11 cellular contexts compared by ENCODE assay signal in genomic region chrX:19776753-19777152, GRCh38.
DNase-seq lines count a peak whose midpoint lies in the region; ATAC-seq and TF ChIP-seq lines count a peak whose summit lies in the region.
"Had no signal": no experiment of that assay in that cellular context is flagged by ENCODE, and none has a peak within 500 bp of the region (broad histone marks: within the 10 kb centered on the region; RNA-seq: fewer than 3 reads in every experiment).

No MANE protein-coding gene starts in this region.

- H3K9me3 Mint-ChIP-seq in natural killer cell: no peaks in the 10 kb centered on the region

- H3K4me1 Mint-ChIP-seq in T-helper 17 cell (peaks cover 50% of the 10 kb centered on the region), natural killer cell (peaks cover 44 to 52% of the 10 kb centered on the region in 2 donors)

- H3K9me3 ChIP-seq in T-helper 17 cell (ENCODE audit: control insufficient read depth, low read length, poor library complexity, severe bottlenecking): peaks cover 3% of the 10 kb centered on the region
- H3K9me3 ChIP-seq: tibial nerve had no signal

- H3K4me3 Mint-ChIP-seq in T-helper 17 cell: peak overlapping the region; percentile 32
- H3K4me3 Mint-ChIP-seq in natural killer cell: peak overlapping the region; percentile 18

- peak; percentile 39 for DNase-seq in NOMO-1 treated with DMSO at 0.1 percent for 48 hours (lab: John Stamatoyannopoulos, UW; ENCODE audit: unreplicated experiment)
- no peak for DNase-seq in NOMO-1 treated with dmso at 0.1 percent for 144 hours (lab: John Stamatoyannopoulos, UW; ENCODE audit: unreplicated experiment)
- DNase-seq in T-helper 17 cell: peak in 1 of 3 donors; percentile 11
- no peak for DNase-seq in natural killer cell
- DNase-seq in cerebellum (ENCODE audit: low spot score): no peak
- DNase-seq: foreskin melanocyte, left ventricle myocardium superior had no signal

- peak; percentile 35 for ATAC-seq in GM21447 (IDR thresholded peaks at IDR 0.05; ENCODE audit: unreplicated experiment)
- peak; percentile 72 for ATAC-seq in T-helper 17 cell
- peak in 2 of 3 donors; percentile 10 to 52 for ATAC-seq in natural killer cell
- ATAC-seq in HG03521 (IDR thresholded peaks at IDR 0.05; ENCODE audit: unreplicated experiment): no peak
- no peak for ATAC-seq in GM18868 (IDR thresholded peaks at IDR 0.05; ENCODE audit: unreplicated experiment)

- H3K27ac Mint-ChIP-seq in T-helper 17 cell (peak overlapping the region; percentile 95), natural killer cell (peak overlapping the region; percentile 69 to 89)

- no peak for TF ChIP-seq CTCF in natural killer cell (IDR thresholded peaks at IDR 0.05)

- H3K27me3 Mint-ChIP-seq in T-helper 17 cell (no peaks in the 10 kb centered on the region), natural killer cell (ENCODE audit: low read depth in 2 of 2) (no peaks in the 10 kb centered on the region)

- H3K36me3 Mint-ChIP-seq in T-helper 17 cell (ENCODE audit: low read depth): peaks cover 3% of the 10 kb centered on the region
- no peaks in the 10 kb centered on the region for H3K36me3 Mint-ChIP-seq in natural killer cell

- intact Hi-C loops in natural killer cell (cut with micrococcal nuclease): no loop called here

Comparison
In these comparisons a context has a peak if more than half of its experiments do, and no peak if none do; other contexts are left out.
1. ATAC-seq: peak in GM21447 (single experiment), T-helper 17 cell (single experiment) and natural killer cell (2 of 3); none in HG03521 (single experiment) and GM18868 (single experiment).